Comparison of ENCODE assay signal across 13 cellular contexts in genomic region chr2:240683329-240683979, GRCh38. TPM values are rescaled to one million over a fixed set of nuclear protein-coding genes. Genes with fewer than 3 reads are reported as not detected.
"Had no signal": no experiment of that assay in that cellular context is flagged by ENCODE, and none has a peak within 500 bp of the region (broad histone marks: within the 10 kb centered on the region; RNA-seq: fewer than 3 reads in every experiment).

No MANE protein-coding gene starts in this region.

RNA-seq across cellular contexts. Expression of gene AQP12B, which starts 0.8 kb away (rescaled TPM):
- total RNA-seq: activated naive CD8-positive, alpha-beta T cell treated with anti-CD3 and anti-CD28 coated beads for 36 hours; cerebellum; hepatocyte; left ventricle myocardium superior; mammary epithelial cell; mesothelial cell of epicardium; pulmonary artery endothelial cell; SK-MEL-5; skeletal muscle tissue; testis; uterus had no signal
- polyA plus RNA-seq: esophagus, immature natural killer cell, mammary epithelial cell had no signal

RNA-seq across cellular contexts. Expression of gene AQP12A, which starts 8.2 kb away (rescaled TPM):
- total RNA-seq: activated naive CD8-positive, alpha-beta T cell treated with anti-CD3 and anti-CD28 coated beads for 36 hours; cerebellum; hepatocyte; left ventricle myocardium superior; mammary epithelial cell; mesothelial cell of epicardium; pulmonary artery endothelial cell; SK-MEL-5; skeletal muscle tissue; testis; uterus had no signal
- polyA plus RNA-seq: esophagus, hepatocyte, immature natural killer cell, mammary epithelial cell had no signal

RNA-seq across cellular contexts. Expression of gene GPR35, which starts 58.2 kb away (rescaled TPM):
- total RNA-seq: SK-MEL-5 had no signal
